In genomic region chr9:132412089-132412488, GRCh38 we compare ENCODE assay signal across 9 cellular contexts. TPM values are rescaled to one million over a fixed set of nuclear protein-coding genes. Genes with fewer than 3 reads are reported as not detected.
DNase-seq lines count a peak whose midpoint lies in the region; ATAC-seq and TF ChIP-seq lines count a peak whose summit lies in the region.
"Had no signal": no experiment of that assay in that cellular context is flagged by ENCODE, and none has a peak within 500 bp of the region (broad histone marks: within the 10 kb centered on the region; RNA-seq: fewer than 3 reads in every experiment).

No MANE protein-coding gene starts in this region.

- H3K27ac Mint-ChIP-seq in endothelial cell (ENCODE audit: unreplicated experiment) = no peak overlapping the region

- no peak overlapping the region for H3K4me3 ChIP-seq in AG10803 (ENCODE audit: low read length)
- H3K4me3 ChIP-seq in GM12864 (ENCODE audit: low read depth, low read length) = no peak overlapping the region

- peak; percentile 56 for TF ChIP-seq CTCF in AG10803 (conservative IDR thresholded peaks at IDR 0.05; ENCODE audit: low read length)
- peak; percentile 52 for TF ChIP-seq CTCF in GM12864 (IDR thresholded peaks at IDR 0.05; ENCODE audit: low read depth, low read length, missing control alignments)
- TF ChIP-seq CTCF in endothelial cell (IDR thresholded peaks at IDR 0.05; ENCODE audit: unreplicated experiment) = peak; percentile 76

- H3K27me3 Mint-ChIP-seq in endothelial cell (ENCODE audit: unreplicated experiment) = peaks cover 7% of the 10 kb centered on the region

- ATAC-seq in GM19023 (IDR thresholded peaks at IDR 0.05; ENCODE audit: unreplicated experiment) (no peak), HG03159 (IDR thresholded peaks at IDR 0.05; ENCODE audit: unreplicated experiment) (no peak)

- H3K9me3 Mint-ChIP-seq in endothelial cell (ENCODE audit: unreplicated experiment) = no peaks in the 10 kb centered on the region

- DNase-seq in AG10803 (ENCODE audit: low read depth) (no peak), GM12864 (ENCODE audit: low read depth) (no peak), RPMI8226 (peak; percentile 35), endothelial cell (ENCODE audit: low spot score) (peak; percentile 64), H4 (ENCODE audit: low spot score) (no peak)
- peak; percentile 24 for DNase-seq in stimulated activated CD4-positive, alpha-beta T cell treated with anti-CD3 and anti-CD28 coated beads, Interleukin-4, amount 100 ng/mL, for 24 hours

- no peaks in the 10 kb centered on the region for H3K36me3 Mint-ChIP-seq in endothelial cell (ENCODE audit: low read depth, unreplicated experiment)

- no peak overlapping the region for H3K4me3 Mint-ChIP-seq in endothelial cell (ENCODE audit: unreplicated experiment)

- peaks cover 16% of the 10 kb centered on the region for H3K4me1 Mint-ChIP-seq in endothelial cell (ENCODE audit: unreplicated experiment)

RNA-seq across cellular contexts. Expression of gene CFAP77, which starts 2.1 kb away (rescaled TPM):
- 3.7 TPM for total RNA-seq in endothelial cell (ENCODE audit: unreplicated experiment)
- not detected in 2 replicates for total RNA-seq in H4 (2014; rRNA removed; shearing (Covaris generic))
- total RNA-seq: glomerular endothelial cell had no signal

RNA-seq across cellular contexts. Expression of gene TTF1, which starts 5.4 kb away (rescaled TPM):
- 22.3 TPM for total RNA-seq in endothelial cell (ENCODE audit: unreplicated experiment)
- total RNA-seq in H4 (2014; rRNA removed; shearing (Covaris generic)) = 13.9 and 24.6 TPM in 2 replicates

RNA-seq across cellular contexts. Expression of gene SETX, which starts 57.3 kb away (rescaled TPM):
- 169 TPM for total RNA-seq in endothelial cell (ENCODE audit: unreplicated experiment)
- total RNA-seq in H4 (2014; rRNA removed; shearing (Covaris generic)) = 13.4 and 16.7 TPM in 2 replicates

Comparison
In these comparisons a context has a peak if more than half of its experiments do, and no peak if none do; other contexts are left out.
1. DNase-seq: peak in RPMI8226 (single experiment), endothelial cell (single experiment) and stimulated activated CD4-positive, alpha-beta T cell treated with anti-CD3 and anti-CD28 coated beads, Interleukin-4, amount 100 ng/mL, for 24 hours (single experiment); none in AG10803 (single experiment), GM12864 (single experiment) and H4 (single experiment).
2. Peak in every context shown above with its lines, with median percentiles within 50 percentile points of each other: CTCF ChIP-seq.